In genomic region chr14:102527255-102528232, GRCh38 we compare ENCODE assay signal across 14 cellular contexts. TPM values are rescaled to one million over a fixed set of nuclear protein-coding genes. Genes with fewer than 3 reads are reported as not detected.
DNase-seq lines count a peak whose midpoint lies in the region; ATAC-seq, FAIRE-seq and TF ChIP-seq lines count a peak whose summit lies in the region.
"Had no signal": no experiment of that assay in that cellular context is flagged by ENCODE, and none has a peak within 500 bp of the region (broad histone marks: within the 10 kb centered on the region; RNA-seq: fewer than 3 reads in every experiment).

No MANE protein-coding gene starts in this region.

- no peaks in the 10 kb centered on the region for H3K36me3 ChIP-seq in upper lobe of left lung
- H3K36me3 ChIP-seq: thoracic aorta had no signal

- no peaks in the 10 kb centered on the region for H3K9me3 Mint-ChIP-seq in nephron progenitor cell
- H3K9me3 Mint-ChIP-seq: central memory CD8-positive, alpha-beta T cell had no signal

- 85 to 91% methylated on average over 12 to 16 of the region's 16 CpGs for WGBS in upper lobe of left lung, 2 donors

- no peaks in the 10 kb centered on the region for H3K9me3 ChIP-seq in upper lobe of left lung
- H3K9me3 ChIP-seq: thoracic aorta had no signal

- H3K4me3 ChIP-seq in fibroblast of mammary gland (ENCODE audit: control insufficient read depth, low read depth, low read length), result no peak overlapping the region
- H3K4me3 ChIP-seq in upper lobe of left lung, result no peak overlapping the region
- H3K4me3 ChIP-seq: thoracic aorta had no signal

- H3K4me1 Mint-ChIP-seq in nephron progenitor cell, result peaks cover 34% of the 10 kb centered on the region

- H3K27me3 Mint-ChIP-seq in nephron progenitor cell (ENCODE audit: low read depth, poor library complexity), result peaks cover 4% of the 10 kb centered on the region
- H3K27me3 Mint-ChIP-seq: central memory CD8-positive, alpha-beta T cell had no signal

- H3K27ac Mint-ChIP-seq in nephron progenitor cell, result no peak overlapping the region

- no peak for ATAC-seq in upper lobe of left lung (ENCODE audit: low FRiP score in 2 of 2)

- peak overlapping the region in 3 of 4 donors; percentile 24 to 66 (median 64) for H3K27ac ChIP-seq in upper lobe of left lung
- H3K27ac ChIP-seq: KMS-11, thoracic aorta had no signal

- DNase-seq in stimulated activated CD4-positive, alpha-beta T cell treated with anti-CD3 and anti-CD28 coated beads, Interleukin-15, amount 100 ng/mL, for 24 hours, result peak; percentile 29
- no peak for DNase-seq in stimulated activated CD4-positive, alpha-beta T cell treated with anti-CD3 and anti-CD28 coated beads, Interleukin-4, amount 100 ng/mL, for 4 hours
- peak; percentile 83 for DNase-seq in RKO (ENCODE audit: low spot score)
- peak; percentile 46 for DNase-seq in fibroblast of mammary gland (ENCODE audit: low read depth)
- DNase-seq in upper lobe of left lung, result peak; percentile 44 to 78
- DNase-seq in HuH-7.5 (ENCODE audit: low spot score), result no peak
- DNase-seq in nephron progenitor cell, result no peak
- no peak for DNase-seq in HTR-8/SVneo (ENCODE audit: insufficient read length, low spot score)
- DNase-seq: activated CD4-positive, CD25-positive, alpha-beta regulatory T cell; GF-D8; Right ventricle myocardium superior had no signal

- FAIRE-seq in HTR-8/SVneo (lab: Jason Lieb, UNC), result no peak

- TF ChIP-seq EP300 in upper lobe of left lung (IDR thresholded peaks at IDR 0.05), result no peak

- no peaks in the 10 kb centered on the region for H3K27me3 ChIP-seq in upper lobe of left lung

- no peak for TF ChIP-seq CTCF in fibroblast of mammary gland (conservative IDR thresholded peaks at IDR 0.05; ENCODE audit: control insufficient read depth, insufficient read depth, low read depth, low read length)
- no peak for TF ChIP-seq CTCF in upper lobe of left lung (IDR thresholded peaks at IDR 0.05)
- no peak for TF ChIP-seq CTCF in nephron progenitor cell (IDR thresholded peaks at IDR 0.05)

- no peak for TF ChIP-seq POLR2A in upper lobe of left lung (IDR thresholded peaks at IDR 0.05)

- no peaks in the 10 kb centered on the region for H3K36me3 Mint-ChIP-seq in nephron progenitor cell (ENCODE audit: low read depth)

- no peak overlapping the region for H3K4me3 Mint-ChIP-seq in nephron progenitor cell
- H3K4me3 Mint-ChIP-seq: central memory CD8-positive, alpha-beta T cell had no signal

- peaks cover 18 to 36% (median 30%) of the 10 kb centered on the region in 4 donors for H3K4me1 ChIP-seq in upper lobe of left lung

RNA-seq across cellular contexts. Expression of gene ANKRD9, which starts 18.0 kb away (rescaled TPM):
- total RNA-seq in upper lobe of left lung, result 10 to 100 TPM; 21.0 to 99.9 (median 47.6) TPM

Comparison
In these comparisons a context has a peak if more than half of its experiments do, and no peak if none do; other contexts are left out.
1. DNase-seq: peak in stimulated activated CD4-positive, alpha-beta T cell treated with anti-CD3 and anti-CD28 coated beads, Interleukin-15, amount 100 ng/mL, for 24 hours (single experiment), RKO (single experiment), fibroblast of mammary gland (single experiment) and upper lobe of left lung (2 of 2); none in stimulated activated CD4-positive, alpha-beta T cell treated with anti-CD3 and anti-CD28 coated beads, Interleukin-4, amount 100 ng/mL, for 4 hours (0 of 2), HuH-7.5 (single experiment), nephron progenitor cell (single experiment) and HTR-8/SVneo (single experiment).